ENCODE assay signal across 9 cellular contexts in the genomic region with DNA sequence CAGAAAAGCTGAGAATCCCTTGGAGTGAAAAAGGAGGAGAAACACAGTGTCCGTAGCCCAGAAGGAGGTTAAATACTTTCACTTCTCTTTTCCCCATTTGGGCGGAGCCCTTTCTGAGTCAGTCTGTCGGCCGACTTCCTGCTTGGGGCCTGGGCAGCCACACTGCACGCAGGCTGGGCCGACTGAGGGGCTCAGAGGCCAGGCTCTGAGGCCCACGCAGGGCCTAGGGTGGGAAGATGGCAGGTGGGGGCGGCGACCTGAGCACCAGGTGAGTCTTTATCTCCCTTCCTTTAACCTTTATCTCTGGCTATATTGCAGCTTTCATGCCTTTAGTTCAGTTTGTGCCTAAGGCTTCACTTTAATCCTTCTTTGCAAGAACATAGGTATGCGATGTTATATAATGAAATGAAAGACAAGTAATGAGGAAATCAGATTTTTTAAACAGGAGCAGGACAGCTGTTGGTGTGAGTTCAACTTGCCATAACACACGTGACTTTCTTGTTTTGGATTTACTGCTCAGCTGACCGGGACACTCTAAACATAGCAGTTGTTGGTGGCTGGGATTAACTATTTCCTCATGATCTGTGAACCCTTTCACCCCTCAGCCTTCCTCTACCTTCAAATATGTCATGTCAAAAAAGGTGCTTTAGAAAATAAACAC. TPM values are rescaled to one million over a fixed set of nuclear protein-coding genes. Genes with fewer than 3 reads are reported as not detected.
DNase-seq lines count a peak whose midpoint lies in the region; ATAC-seq, FAIRE-seq and TF ChIP-seq lines count a peak whose summit lies in the region.
"Had no signal": no experiment of that assay in that cellular context is flagged by ENCODE, and none has a peak within 500 bp of the region (broad histone marks: within the 10 kb centered on the region; RNA-seq: fewer than 3 reads in every experiment).

A gene (plus strand): TSS at position 141 of the 661 bp plus-strand sequence. CDS start 96 bp downstream, at position 237.

- peaks cover 8% of the 10 kb centered on the region for H4K20me1 ChIP-seq in astrocyte (ENCODE audit: insufficient read depth, low read length)

- H3K27me3 ChIP-seq in astrocyte (ENCODE audit: insufficient read depth, low read length) = no peaks in the 10 kb centered on the region

- H3K4me3 ChIP-seq in astrocyte (ENCODE audit: insufficient read depth, low read depth, low read length) (peak within 1 kb of the TSS; percentile 89), kidney (ENCODE audit: low read length in 2 of 2) (peak within 1 kb of the TSS; percentile 86 to 89)
- H3K4me3 ChIP-seq: cardiac muscle cell had no signal

- H3K9me3 ChIP-seq in astrocyte (ENCODE audit: insufficient read depth, low read depth, low read length) = no peaks in the 10 kb centered on the region
- H3K9me3 ChIP-seq in kidney (ENCODE audit: control insufficient read depth in 1 of 2, low read length in 2 of 2) = no peaks in the 10 kb centered on the region

- H3K4me1 ChIP-seq in astrocyte (ENCODE audit: insufficient read depth, low read length) (peaks cover 30% of the 10 kb centered on the region), kidney (ENCODE audit: control insufficient read depth in 1 of 2, insufficient read depth in 1 of 2, low read depth in 1 of 2, low read length in 2 of 2) (peaks cover 18 to 24% of the 10 kb centered on the region in 2 donors)

- DNase-seq in T-helper 2 cell treated with Interferon-gamma antibody and Interleukin-4, amounts not matched to agents 5 μg/mL and 100 μg/mL, for 36 hours (ENCODE audit: low spot score) = peak; percentile 81
- DNase-seq in astrocyte (ENCODE audit: low read depth) = peak; percentile 74
- DNase-seq in kidney = peak; percentile 91
- DNase-seq in stimulated activated CD4-positive, alpha-beta T cell treated with anti-CD3 and anti-CD28 coated beads, Interleukin-2, amount 100 ng/mL, for 4 hours (ENCODE audit: low read depth) = peak; percentile 83
- DNase-seq in NCI-H1092 (lab: John Stamatoyannopoulos, UW) = no peak

- ATAC-seq in GM19438 (IDR thresholded peaks at IDR 0.05; ENCODE audit: low read depth, unreplicated experiment) (peak; percentile 66), HG03571 (IDR thresholded peaks at IDR 0.05; ENCODE audit: unreplicated experiment) (peak; percentile 75)

- H3K9ac ChIP-seq in astrocyte (ENCODE audit: low read length) (peak within 1 kb of the TSS; percentile 90), kidney (ENCODE audit: low read length in 2 of 2) (peak within 1 kb of the TSS; percentile 63 to 82)

- peak within 1 kb of the TSS; percentile 68 for H2AFZ ChIP-seq in astrocyte (ENCODE audit: low read depth, low read length)

- H3K27ac Mint-ChIP-seq in T-helper 2 cell treated with Interferon-gamma antibody and Interleukin-4, amounts not matched to agents 5 μg/mL and 100 μg/mL, for 36 hours = peak within 1 kb of the TSS; percentile 99
- peak within 1 kb of the TSS; percentile 94 for H3K27ac Mint-ChIP-seq in astrocyte (ENCODE audit: unreplicated experiment)

- intact Hi-C loops in kidney (cut with DNase I) = no loop called here

- H3K79me2 ChIP-seq in astrocyte (ENCODE audit: insufficient read depth, low read length) = peaks cover 52% of the 10 kb centered on the region

- no peaks in the 10 kb centered on the region for H3K36me3 ChIP-seq in astrocyte (ENCODE audit: insufficient read depth, low read length)
- H3K36me3 ChIP-seq in kidney (ENCODE audit: control insufficient read depth in 1 of 2, insufficient read depth in 2 of 2, low read length in 2 of 2) = no peaks in the 10 kb centered on the region
- H3K36me3 ChIP-seq: cardiac muscle cell had no signal

- H3K27ac ChIP-seq in C4-2B (peak within 1 kb of the TSS; percentile 60), astrocyte (ENCODE audit: low read depth, low read length) (peak within 1 kb of the TSS; percentile 87), kidney (ENCODE audit: low read depth in 2 of 2, low read length in 2 of 2) (peak within 1 kb of the TSS; percentile 83 to 95)
- H3K27ac ChIP-seq: cardiac muscle cell had no signal

- FAIRE-seq in astrocyte (lab: Jason Lieb, UNC) (no peak), kidney (lab: Jason Lieb, UNC) (no peak)

- H3K9me3 Mint-ChIP-seq in T-helper 2 cell treated with Interferon-gamma antibody and Interleukin-4, amounts not matched to agents 5 μg/mL and 100 μg/mL, for 36 hours = no peaks in the 10 kb centered on the region
- H3K9me3 Mint-ChIP-seq in astrocyte (ENCODE audit: unreplicated experiment) = no peaks in the 10 kb centered on the region

- no peaks in the 10 kb centered on the region for H3K27me3 Mint-ChIP-seq in T-helper 2 cell treated with Interferon-gamma antibody and Interleukin-4, amounts not matched to agents 5 μg/mL and 100 μg/mL, for 36 hours (ENCODE audit: low read depth)
- peaks cover 8% of the 10 kb centered on the region for H3K27me3 Mint-ChIP-seq in astrocyte (ENCODE audit: low read depth, unreplicated experiment)

- peak within 1 kb of the TSS; percentile 98 for H3K4me3 Mint-ChIP-seq in T-helper 2 cell treated with Interferon-gamma antibody and Interleukin-4, amounts not matched to agents 5 μg/mL and 100 μg/mL, for 36 hours
- H3K4me3 Mint-ChIP-seq in astrocyte (ENCODE audit: unreplicated experiment) = peak within 1 kb of the TSS; percentile 96

- H3K36me3 Mint-ChIP-seq in T-helper 2 cell treated with Interferon-gamma antibody and Interleukin-4, amounts not matched to agents 5 μg/mL and 100 μg/mL, for 36 hours (ENCODE audit: low read depth) = peaks cover 40% of the 10 kb centered on the region
- H3K36me3 Mint-ChIP-seq in astrocyte (ENCODE audit: low read depth, unreplicated experiment) = peaks cover 12% of the 10 kb centered on the region

- TF ChIP-seq CTCF in C4-2B (conservative IDR thresholded peaks at IDR 0.05) = no peak
- TF ChIP-seq CTCF in astrocyte (IDR thresholded peaks at IDR 0.05; ENCODE audit: insufficient read depth, low read depth, low read length) = no peak
- TF ChIP-seq CTCF in kidney (IDR thresholded peaks at IDR 0.05; ENCODE audit: borderline replicate concordance, extremely low read depth, insufficient read depth) = no peak

- H3K4me1 Mint-ChIP-seq in T-helper 2 cell treated with Interferon-gamma antibody and Interleukin-4, amounts not matched to agents 5 μg/mL and 100 μg/mL, for 36 hours (ENCODE audit: low read depth) = peaks cover 66% of the 10 kb centered on the region
- peaks cover 35% of the 10 kb centered on the region for H3K4me1 Mint-ChIP-seq in astrocyte (ENCODE audit: low read depth, unreplicated experiment)

- peak within 1 kb of the TSS; percentile 93 for H3K4me2 ChIP-seq in astrocyte (ENCODE audit: low read length)

RNA-seq across cellular contexts. Expression of the gene that starts here (rescaled TPM):
- 169 and 186 TPM in 2 replicates for total RNA-seq in astrocyte
- 118 TPM for total RNA-seq in kidney
- 35.7 TPM for polyA plus RNA-seq in kidney (ENCODE audit: insufficient read depth, low read depth, low replicate concordance)
- total RNA-seq: cardiac muscle cell had no signal
